8 cellular contexts compared by ENCODE assay signal in the genomic region with DNA sequence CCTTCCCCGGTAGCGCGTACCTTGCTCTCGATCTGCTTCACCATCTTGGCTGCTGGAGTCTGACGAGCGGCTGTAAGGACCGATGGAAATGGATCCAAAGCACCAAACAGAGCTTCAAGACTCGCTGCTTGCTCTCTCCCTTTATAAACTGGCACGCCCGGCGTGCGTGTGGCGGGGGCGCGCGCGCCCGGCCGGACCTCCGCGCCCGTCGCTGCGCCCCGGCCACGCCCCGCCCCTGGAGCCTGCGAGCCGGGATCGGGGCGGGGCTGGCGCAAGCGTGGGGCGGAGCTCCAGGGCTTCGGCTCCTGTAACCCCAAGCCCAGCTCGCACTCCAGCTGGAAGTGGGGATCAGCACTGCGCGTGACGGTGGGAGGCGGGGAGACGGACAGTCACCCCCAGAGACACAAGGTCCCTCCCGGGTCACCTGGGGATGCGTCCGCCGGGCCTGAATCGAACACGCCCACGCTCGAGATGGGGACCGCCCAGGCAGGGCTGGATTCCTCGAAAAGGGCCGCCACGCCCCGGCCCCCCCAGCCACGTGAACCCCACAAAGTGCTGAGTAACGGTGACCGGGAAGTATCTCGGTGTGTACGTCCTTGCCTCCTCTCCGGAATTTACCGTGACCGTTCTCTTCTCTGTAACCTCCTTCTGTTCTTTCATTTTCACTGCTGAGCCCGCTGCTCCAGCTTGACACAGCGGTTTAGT. TPM values are rescaled to one million over a fixed set of nuclear protein-coding genes. Genes with fewer than 3 reads are reported as not detected.
DNase-seq lines count a peak whose midpoint lies in the region; ATAC-seq, FAIRE-seq and TF ChIP-seq lines count a peak whose summit lies in the region.

A gene (minus strand): TSS at position 116 of the 705 bp plus-strand sequence. CDS start 72 bp downstream, at position 44.

- peak within 1 kb of the TSS; percentile 92 for H3K9ac ChIP-seq in keratinocyte (ENCODE audit: control insufficient read depth, extremely low read depth, insufficient read depth, low read length)

- H3K79me2 ChIP-seq in keratinocyte (ENCODE audit: control insufficient read depth, insufficient read depth, low read length): peaks cover 48% of the 10 kb centered on the region

- dilution Hi-C loops in keratinocyte (cut with MboI; ENCODE audit: extremely low pct_ligation_motif_present, low sequenced_read_pairs): no loop called here

- DNase-seq in AG09309 (ENCODE audit: low read depth): peak; percentile 63
- DNase-seq in NCI-H345 (lab: John Stamatoyannopoulos, UW): peak; percentile 92
- peak; percentile 72 for DNase-seq in activated CD4-positive, CD25-positive, alpha-beta regulatory T cell treated with anti-CD3 and anti-CD28 coated beads, Interleukin-2, amount 50 U/mL, for 16 hours (ENCODE audit: low read depth, low spot score)
- peak; percentile 73 for DNase-seq in central memory CD4-positive, alpha-beta T cell
- no peak for DNase-seq in keratinocyte (ENCODE audit: low read depth, low spot score)
- DNase-seq in stimulated activated CD4-positive, alpha-beta T cell treated with anti-CD3 and anti-CD28 coated beads, Interleukin-12 subunit alpha, Interleukin-12 subunit beta, amount 100 ng/mL, for 48 hours (ENCODE audit: low read depth in 2 of 3, low spot score in 1 of 3): peak; percentile 79 to 88 (median 79)

- H2AFZ ChIP-seq in keratinocyte (ENCODE audit: control insufficient read depth, low read length): peak within 1 kb of the TSS; percentile 73

- no peaks in the 10 kb centered on the region for H3K9me1 ChIP-seq in keratinocyte (ENCODE audit: control insufficient read depth, extremely low read depth, insufficient read depth, low read length)

- peaks cover 17% of the 10 kb centered on the region for H4K20me1 ChIP-seq in keratinocyte (ENCODE audit: control insufficient read depth, extremely low read depth, insufficient read depth, low read length)

- TF ChIP-seq CTCF in AG09309 (IDR thresholded peaks at IDR 0.05; ENCODE audit: control insufficient read depth, insufficient read depth, low read depth, low read length, missing control alignments) (no peak), keratinocyte (optimal IDR thresholded peaks at IDR 0.05 in 1 of 3, IDR thresholded peaks at IDR 0.05 in 1 of 3, conservative IDR thresholded peaks at IDR 0.05 in 1 of 3; ENCODE audit: extremely low read depth in 1 of 3, insufficient read depth in 2 of 3, low read length in 3 of 3) (no peak)

- in situ Hi-C loops in GM18951 (cut with MboI; ENCODE audit: low sequenced_read_pairs, unreplicated experiment): no loop called here

- peak; percentile 71 for ATAC-seq in HG03175 (IDR thresholded peaks at IDR 0.05; ENCODE audit: unreplicated experiment)

- no peak for FAIRE-seq in keratinocyte (lab: Jason Lieb, UNC)

- no peaks in the 10 kb centered on the region for H3K9me3 ChIP-seq in keratinocyte (ENCODE audit: control insufficient read depth, low read depth, low read length)

- H3K4me1 ChIP-seq in keratinocyte (ENCODE audit: control insufficient read depth, extremely low read depth, insufficient read depth, low read length): peaks cover 52% of the 10 kb centered on the region

- H3K4me3 ChIP-seq in AG09309 (ENCODE audit: control insufficient read depth, low read depth, low read length): peak within 1 kb of the TSS; percentile 70
- peak within 1 kb of the TSS; percentile 87 to 94 (median 93) for H3K4me3 ChIP-seq in keratinocyte (ENCODE audit: control insufficient read depth in 2 of 3, extremely low read depth in 1 of 3, insufficient read depth in 2 of 3, low read depth in 1 of 3, low read length in 3 of 3)

- TF ChIP-seq POLR2A in GM18951 (IDR thresholded peaks at IDR 0.05; ENCODE audit: extremely low read depth, insufficient read depth, insufficient read length): peak; percentile 96

- peak within 1 kb of the TSS; percentile 100 for H3K4me2 ChIP-seq in keratinocyte (ENCODE audit: control insufficient read depth, extremely low read depth, insufficient read depth, low read depth, low read length)

- H3K27me3 ChIP-seq in keratinocyte (ENCODE audit: control insufficient read depth, extremely low read depth, insufficient read depth, low read length): no peaks in the 10 kb centered on the region

- H3K27ac ChIP-seq in keratinocyte (ENCODE audit: control insufficient read depth, insufficient read depth, low read length): peak within 1 kb of the TSS; percentile 95

- peaks cover 2 to 4% of the 10 kb centered on the region in 2 experiments for H3K36me3 ChIP-seq in keratinocyte (ENCODE audit: control insufficient read depth in 2 of 2, extremely low read depth in 1 of 2, insufficient read depth in 2 of 2, low read length in 2 of 2)

RNA-seq across cellular contexts. Expression of the gene that starts here (rescaled TPM):
- polyA plus RNA-seq in keratinocyte: 768 to 1,127 TPM (median 845 TPM) in 3 replicates
- polyA plus RNA-seq in keratinocyte (2011; ENCODE audit: low read depth): 178 TPM
- polyA plus RNA-seq in keratinocyte (2011; cell fraction: cytosol; rRNA removed): 1,024 and 1,515 TPM in 2 replicates
- polyA plus RNA-seq in keratinocyte (2011; cell fraction: nucleus; rRNA removed): 383 and 589 TPM in 2 replicates
- 573 and 790 TPM in 2 replicates for polyA plus RNA-seq in keratinocyte (2012; ENCODE audit: low replicate concordance)
- 95.6 to 332 TPM (median 271 TPM) in 3 replicates for polyA minus RNA-seq in keratinocyte
- polyA minus RNA-seq in keratinocyte (2011; cell fraction: cytosol; rRNA and poly(A)+ RNA removed): 238 TPM
- 44.6 and 71.1 TPM in 2 replicates for polyA minus RNA-seq in keratinocyte (2011; cell fraction: nucleus; rRNA and poly(A)+ RNA removed)
